In the genomic region with DNA sequence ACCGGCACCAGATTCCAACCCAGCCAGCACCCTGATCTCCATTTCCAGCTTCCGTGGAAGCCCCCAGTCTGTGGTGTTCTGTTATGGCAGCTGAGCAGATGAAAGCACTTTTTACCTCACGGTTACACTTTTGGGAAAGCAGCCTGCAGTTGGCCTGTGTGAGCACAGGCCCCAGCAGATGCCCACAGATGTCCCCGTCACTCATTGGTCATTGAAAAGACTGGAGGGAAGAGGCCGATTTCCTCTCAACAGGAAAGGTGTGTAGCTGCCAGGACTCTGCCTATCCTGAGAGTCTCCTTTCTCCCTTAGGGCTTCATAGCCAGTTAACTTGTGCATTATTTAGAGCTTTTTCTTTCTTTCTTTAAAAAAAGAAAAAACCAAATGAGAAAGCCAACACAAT, we compare ENCODE assay signal across 25 cellular contexts.
DNase-seq lines count a peak whose midpoint lies in the region; ATAC-seq and TF ChIP-seq lines count a peak whose summit lies in the region.
"Had no signal": no experiment of that assay in that cellular context is flagged by ENCODE, and none has a peak within 500 bp of the region (broad histone marks: within the 10 kb centered on the region; RNA-seq: fewer than 3 reads in every experiment).

No MANE protein-coding gene starts in this region.

- H3K4me1 Mint-ChIP-seq in activated CD8-positive, alpha-beta memory T cell treated with anti-CD3 and anti-CD28 coated beads, Interleukin-2, amount 10 ng/mL, durations not matched to agents 7 days and 5 days, result peaks cover 23% of the 10 kb centered on the region
- H3K4me1 Mint-ChIP-seq in activated T-helper 2 cell treated with anti-CD3 and anti-CD28 coated beads, Interferon-gamma antibody, Interleukin-2, Interleukin-4, amounts not matched to agents 10 μg/mL and 5 μg/mL and 100 μg/mL, durations not matched to agents 14 hours and 24 hours and 36 hours (ENCODE audit: low read depth), result peaks cover 44% of the 10 kb centered on the region
- H3K4me1 Mint-ChIP-seq in naive thymus-derived CD8-positive, alpha-beta T cell, result peaks cover 17 to 35% (median 33%) of the 10 kb centered on the region in 4 donors
- H3K4me1 Mint-ChIP-seq: natural killer cell had no signal

- no peaks in the 10 kb centered on the region for H3K27me3 Mint-ChIP-seq in activated CD8-positive, alpha-beta memory T cell treated with anti-CD3 and anti-CD28 coated beads, Interleukin-2, amount 10 ng/mL, durations not matched to agents 7 days and 5 days
- no peaks in the 10 kb centered on the region for H3K27me3 Mint-ChIP-seq in activated T-helper 2 cell treated with anti-CD3 and anti-CD28 coated beads, Interferon-gamma antibody, Interleukin-2, Interleukin-4, amounts not matched to agents 10 μg/mL and 5 μg/mL and 100 μg/mL, durations not matched to agents 14 hours and 24 hours and 36 hours (ENCODE audit: low read depth)
- peaks cover 0 to 5% (median 0%) of the 10 kb centered on the region in 5 donors for H3K27me3 Mint-ChIP-seq in naive thymus-derived CD8-positive, alpha-beta T cell

- CTCF ChIA-PET in activated CD8-positive, alpha-beta memory T cell treated with anti-CD3 and anti-CD28 coated beads, Interleukin-2, amount 10 ng/mL, durations not matched to agents 7 days and 5 days (lab: Charles Lee), result no interaction called here

- no peak for DNase-seq in activated CD8-positive, alpha-beta memory T cell treated with anti-CD3 and anti-CD28 coated beads, Interleukin-2, amount 10 ng/mL, durations not matched to agents 7 days and 5 days
- DNase-seq in activated CD8-positive, alpha-beta memory T cell treated with anti-CD3 and anti-CD28 coated beads, Interleukin-2, amount 50 U/mL, for 4 hours, result no peak
- DNase-seq in LHCN-M2 (ENCODE audit: low read depth) (peak; percentile 72), vagina (ENCODE audit: extremely low spot score in 2 of 2) (no peak), SK-N-DZ (ENCODE audit: low spot score) (no peak)
- no peak for DNase-seq in activated T-helper 2 cell treated with anti-CD3 and anti-CD28 coated beads, Interferon-gamma antibody, Interleukin-2, Interleukin-4, amounts not matched to agents 10 μg/mL and 5 μg/mL and 100 μg/mL, durations not matched to agents 14 hours and 24 hours and 36 hours (ENCODE audit: low spot score)
- no peak for DNase-seq in naive thymus-derived CD8-positive, alpha-beta T cell
- DNase-seq: ACHN; anterior cingulate cortex; Calu3; DND-41; left lung; natural killer cell; NCI-H1417 treated with DMSO at 0.1 percent for 48 hours; NK-92 treated with Interleukin-12 subunit alpha and Interleukin-12 subunit beta, amount 100 ng/mL, for 24 hours; pancreas; PC-9; right cardiac atrium; SHP77 treated with DMSO at 0.1 percent for 48 hours; stimulated activated CD4-positive, alpha-beta T cell treated with anti-CD3 and anti-CD28 coated beads, Interleukin-12 subunit alpha, Interleukin-12 subunit beta, amount 100 ng/mL, for 4 hours; thyroid gland had no signal

- no peak overlapping the region for H3K27ac ChIP-seq in vagina
- H3K27ac ChIP-seq: BLaER1, gastroesophageal sphincter, left lung, pancreas, PC-9, thyroid gland had no signal

- H3K36me3 ChIP-seq in vagina, result no peaks in the 10 kb centered on the region
- H3K36me3 ChIP-seq: gastroesophageal sphincter, left lung, pancreas, thyroid gland had no signal

- intact Hi-C loops in activated T-helper 2 cell treated with anti-CD3 and anti-CD28 coated beads, Interferon-gamma antibody, Interleukin-2, Interleukin-4, amounts not matched to agents 10 μg/mL and 5 μg/mL and 100 μg/mL, durations not matched to agents 14 hours and 24 hours and 36 hours (cut with micrococcal nuclease), result no loop called here
- intact Hi-C loops in vagina (cut with DNase I), result no loop called here

- no peaks in the 10 kb centered on the region for H3K9me3 ChIP-seq in vagina
- H3K9me3 ChIP-seq: BLaER1, gastroesophageal sphincter, left lung, pancreas, thyroid gland had no signal

- no peaks in the 10 kb centered on the region for H3K36me3 Mint-ChIP-seq in activated CD8-positive, alpha-beta memory T cell treated with anti-CD3 and anti-CD28 coated beads, Interleukin-2, amount 10 ng/mL, durations not matched to agents 7 days and 5 days
- H3K36me3 Mint-ChIP-seq in activated T-helper 2 cell treated with anti-CD3 and anti-CD28 coated beads, Interferon-gamma antibody, Interleukin-2, Interleukin-4, amounts not matched to agents 10 μg/mL and 5 μg/mL and 100 μg/mL, durations not matched to agents 14 hours and 24 hours and 36 hours (ENCODE audit: low read depth), result no peaks in the 10 kb centered on the region
- no peaks in the 10 kb centered on the region for H3K36me3 Mint-ChIP-seq in naive thymus-derived CD8-positive, alpha-beta T cell
- H3K36me3 Mint-ChIP-seq: natural killer cell had no signal

- TF ChIP-seq POLR2A in vagina (IDR thresholded peaks at IDR 0.05), result no peak

- H3K4me3 Mint-ChIP-seq in activated CD8-positive, alpha-beta memory T cell treated with anti-CD3 and anti-CD28 coated beads, Interleukin-2, amount 10 ng/mL, durations not matched to agents 7 days and 5 days, result no peak overlapping the region
- no peak overlapping the region for H3K4me3 Mint-ChIP-seq in activated T-helper 2 cell treated with anti-CD3 and anti-CD28 coated beads, Interferon-gamma antibody, Interleukin-2, Interleukin-4, amounts not matched to agents 10 μg/mL and 5 μg/mL and 100 μg/mL, durations not matched to agents 14 hours and 24 hours and 36 hours (ENCODE audit: low read depth)
- H3K4me3 Mint-ChIP-seq in naive thymus-derived CD8-positive, alpha-beta T cell, result peak overlapping the region in 6 of 10 donors; percentile 53 to 80 (median 66)
- H3K4me3 Mint-ChIP-seq: natural killer cell had no signal

- no peaks in the 10 kb centered on the region for H3K27me3 ChIP-seq in vagina
- H3K27me3 ChIP-seq: BLaER1, left lung, pancreas, thyroid gland had no signal

- POLR2A ChIA-PET in naive thymus-derived CD8-positive, alpha-beta T cell (lab: Charles Lee), result interaction anchor here (0.9 to 1.6 kb wide), 2 partner anchors 23 to 27 kb away, joined by 3 read pairs; no protein-coding TSS in a partner anchor

- no peak overlapping the region for H3K4me3 ChIP-seq in vagina
- H3K4me3 ChIP-seq: BLaER1, gastroesophageal sphincter, GM12878, left lung, pancreas, PC-9, thyroid gland had no signal

- H3K27ac Mint-ChIP-seq in activated CD8-positive, alpha-beta memory T cell treated with anti-CD3 and anti-CD28 coated beads, Interleukin-2, amount 10 ng/mL, durations not matched to agents 7 days and 5 days, result peak overlapping the region; percentile 52
- peak overlapping the region; percentile 82 for H3K27ac Mint-ChIP-seq in activated T-helper 2 cell treated with anti-CD3 and anti-CD28 coated beads, Interferon-gamma antibody, Interleukin-2, Interleukin-4, amounts not matched to agents 10 μg/mL and 5 μg/mL and 100 μg/mL, durations not matched to agents 14 hours and 24 hours and 36 hours
- H3K27ac Mint-ChIP-seq in naive thymus-derived CD8-positive, alpha-beta T cell, result peak overlapping the region; percentile 87 to 99 (median 94)
- H3K27ac Mint-ChIP-seq: natural killer cell had no signal

- no peaks in the 10 kb centered on the region for H3K9me3 Mint-ChIP-seq in activated CD8-positive, alpha-beta memory T cell treated with anti-CD3 and anti-CD28 coated beads, Interleukin-2, amount 10 ng/mL, durations not matched to agents 7 days and 5 days (ENCODE audit: low read depth)
- H3K9me3 Mint-ChIP-seq in activated T-helper 2 cell treated with anti-CD3 and anti-CD28 coated beads, Interferon-gamma antibody, Interleukin-2, Interleukin-4, amounts not matched to agents 10 μg/mL and 5 μg/mL and 100 μg/mL, durations not matched to agents 14 hours and 24 hours and 36 hours, result no peaks in the 10 kb centered on the region
- no peaks in the 10 kb centered on the region for H3K9me3 Mint-ChIP-seq in naive thymus-derived CD8-positive, alpha-beta T cell
- H3K9me3 Mint-ChIP-seq: natural killer cell had no signal

- TF ChIP-seq CTCF in vagina (IDR thresholded peaks at IDR 0.05), result no peak

- ATAC-seq in activated CD8-positive, alpha-beta memory T cell treated with anti-CD3 and anti-CD28 coated beads, Interleukin-2, amount 10 ng/mL, durations not matched to agents 7 days and 5 days, result no peak
- ATAC-seq in naive thymus-derived CD8-positive, alpha-beta T cell, result no peak
- no peak for ATAC-seq in GM18867 (IDR thresholded peaks at IDR 0.05; ENCODE audit: unreplicated experiment)
- ATAC-seq: gastroesophageal sphincter, GM12878, left lung, natural killer cell, pancreas, right cardiac atrium had no signal

- no peaks in the 10 kb centered on the region for H3K4me1 ChIP-seq in vagina
- H3K4me1 ChIP-seq: gastroesophageal sphincter, left lung, pancreas, thyroid gland had no signal

Comparison
In these comparisons a context has a peak if more than half of its experiments do, and no peak if none do; other contexts are left out.
1. H3K4me3 Mint-ChIP-seq: peak in naive thymus-derived CD8-positive, alpha-beta T cell (6 of 10); none in activated CD8-positive, alpha-beta memory T cell treated with anti-CD3 and anti-CD28 coated beads, Interleukin-2, amount 10 ng/mL, durations not matched to agents 7 days and 5 days (single experiment) and activated T-helper 2 cell treated with anti-CD3 and anti-CD28 coated beads, Interferon-gamma antibody, Interleukin-2, Interleukin-4, amounts not matched to agents 10 μg/mL and 5 μg/mL and 100 μg/mL, durations not matched to agents 14 hours and 24 hours and 36 hours (single experiment).
2. Peak in every context shown above with its lines, with median percentiles within 50 percentile points of each other: H3K27ac Mint-ChIP-seq.